11 cellular contexts compared by ENCODE assay signal in the genomic region with DNA sequence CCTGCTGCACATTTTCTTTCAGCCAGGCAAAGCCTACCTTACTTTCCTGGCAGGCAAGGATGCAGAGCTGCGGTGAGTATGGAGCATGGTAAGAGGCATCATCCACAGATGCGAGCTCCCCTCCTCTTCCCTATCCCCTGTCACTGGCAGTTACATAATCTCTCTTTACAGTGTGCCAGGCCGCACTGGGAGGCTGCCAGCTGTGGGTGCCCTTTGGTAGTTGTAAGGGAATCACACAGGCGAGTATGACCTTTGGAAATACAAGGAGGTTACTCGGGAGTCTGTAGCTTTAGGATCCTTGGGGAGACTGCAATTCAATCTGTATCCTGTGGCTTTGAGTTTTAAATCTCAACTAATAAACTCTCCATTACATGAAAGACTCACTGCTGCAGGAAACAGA.
"Had no signal": no experiment of that assay in that cellular context is flagged by ENCODE, and none has a peak within 500 bp of the region (broad histone marks: within the 10 kb centered on the region; RNA-seq: fewer than 3 reads in every experiment).

No MANE protein-coding gene starts in this region.

- H3K9me3 ChIP-seq: colonic mucosa, transverse colon had no signal

- ATAC-seq: stimulated activated naive B cell treated with anti-CD40 and anti-IgM and Interleukin-4, amounts not matched to agents 10 μg/mL and 1 μg/mL and 100 μg/mL, for 72 hours had no signal

- H3K4me1 Mint-ChIP-seq: activated B cell treated with CpG ODN at 0.5 μM for 24 hours; activated naive CD4-positive, alpha-beta T cell treated with anti-CD3 and anti-CD28 coated beads, Interleukin-2, amount 10 ng/mL, durations not matched to agents 7 days and 5 days; stimulated activated naive B cell treated with anti-CD40 and anti-IgM and Interleukin-4, amounts not matched to agents 10 μg/mL and 1 μg/mL and 100 μg/mL, for 72 hours had no signal

- H3K36me3 ChIP-seq: cardiac muscle cell, colonic mucosa, transverse colon had no signal

- H3K27me3 Mint-ChIP-seq: activated B cell treated with CpG ODN at 0.5 μM for 24 hours; stimulated activated naive B cell treated with anti-CD40 and anti-IgM and Interleukin-4, amounts not matched to agents 10 μg/mL and 1 μg/mL and 100 μg/mL, for 72 hours had no signal

- H3K27ac Mint-ChIP-seq: activated B cell treated with CpG ODN at 0.5 μM for 24 hours; activated naive CD4-positive, alpha-beta T cell treated with anti-CD3 and anti-CD28 coated beads, Interleukin-2, amount 10 ng/mL, durations not matched to agents 7 days and 5 days; activated T-helper 2 cell treated with anti-CD3 and anti-CD28 coated beads, Interferon-gamma antibody, Interleukin-2, Interleukin-4, amounts not matched to agents 10 μg/mL and 5 μg/mL and 100 μg/mL, durations not matched to agents 14 hours and 24 hours and 36 hours; nephron; stimulated activated naive B cell treated with anti-CD40 and anti-IgM and Interleukin-4, amounts not matched to agents 10 μg/mL and 1 μg/mL and 100 μg/mL, for 72 hours had no signal

- H3K27ac ChIP-seq: cardiac muscle cell, colonic mucosa, hepatocyte, transverse colon had no signal

- DNase-seq: activated B cell treated with CpG ODN at 0.5 μM for 24 hours; activated CD4-positive, alpha-beta T cell treated with anti-CD3 and anti-CD28 coated beads, Interleukin-2, amount 50 U/mL, for 1 hour; activated naive CD4-positive, alpha-beta T cell treated with anti-CD3 and anti-CD28 coated beads, Interleukin-2, amount 10 ng/mL, durations not matched to agents 7 days and 5 days; colonic mucosa; retina; stimulated activated naive B cell treated with anti-CD40 and anti-IgM and Interleukin-4, amounts not matched to agents 10 μg/mL and 1 μg/mL and 100 μg/mL, for 72 hours; transverse colon had no signal

- H3K27me3 ChIP-seq: cardiac muscle cell, colonic mucosa, hepatocyte, transverse colon had no signal

- H3K4me1 ChIP-seq: colonic mucosa had no signal

- H3K9me3 Mint-ChIP-seq: activated B cell treated with CpG ODN at 0.5 μM for 24 hours; activated naive CD4-positive, alpha-beta T cell treated with anti-CD3 and anti-CD28 coated beads, Interleukin-2, amount 10 ng/mL, durations not matched to agents 7 days and 5 days; activated T-helper 2 cell treated with anti-CD3 and anti-CD28 coated beads, Interferon-gamma antibody, Interleukin-2, Interleukin-4, amounts not matched to agents 10 μg/mL and 5 μg/mL and 100 μg/mL, durations not matched to agents 14 hours and 24 hours and 36 hours; nephron; stimulated activated naive B cell treated with anti-CD40 and anti-IgM and Interleukin-4, amounts not matched to agents 10 μg/mL and 1 μg/mL and 100 μg/mL, for 72 hours had no signal

- H3K4me3 Mint-ChIP-seq: activated B cell treated with CpG ODN at 0.5 μM for 24 hours; activated naive CD4-positive, alpha-beta T cell treated with anti-CD3 and anti-CD28 coated beads, Interleukin-2, amount 10 ng/mL, durations not matched to agents 7 days and 5 days; nephron; stimulated activated naive B cell treated with anti-CD40 and anti-IgM and Interleukin-4, amounts not matched to agents 10 μg/mL and 1 μg/mL and 100 μg/mL, for 72 hours had no signal

- H3K36me3 Mint-ChIP-seq: activated naive CD4-positive, alpha-beta T cell treated with anti-CD3 and anti-CD28 coated beads, Interleukin-2, amount 10 ng/mL, durations not matched to agents 7 days and 5 days had no signal

- H3K4me3 ChIP-seq: cardiac muscle cell, colonic mucosa, hepatocyte, transverse colon had no signal
